ENCODE assay signal across 8 cellular contexts in genomic region chr22:20429254-20430100, GRCh38. TPM values are rescaled to one million over a fixed set of nuclear protein-coding genes. Genes with fewer than 3 reads are reported as not detected.
DNase-seq lines count a peak whose midpoint lies in the region; ATAC-seq and TF ChIP-seq lines count a peak whose summit lies in the region.

No MANE protein-coding gene starts in this region.

- ATAC-seq in WTC11, result peak; percentile 38

- CTCF ChIA-PET in WTC11 (lab: Charles Lee), result interaction anchor here (0.6 to 3.3 kb wide), 17 partner anchors 9 to 699 kb away, joined by 3 to 44 read pairs (median 4); no protein-coding TSS in a partner anchor

- H3K27me3 Mint-ChIP-seq in WTC11 (ENCODE audit: low read depth) (peaks cover 46% of the 10 kb centered on the region), brain (peaks cover 24% of the 10 kb centered on the region), HFFc6 (ENCODE audit: insufficient read depth) (peaks cover 10% of the 10 kb centered on the region)

- DNase-seq in NCI-H345 (lab: John Stamatoyannopoulos, UW), result peak; percentile 52
- DNase-seq in NCI-H345 treated with DMSO at 0.1 percent for 48 hours (lab: John Stamatoyannopoulos, UW; ENCODE audit: unreplicated experiment), result no peak
- DNase-seq in WTC11 (ENCODE audit: low spot score), result peak; percentile 84
- peak; percentile 62 for DNase-seq in mucosa of gallbladder (ENCODE audit: low spot score)
- DNase-seq in stimulated activated naive CD4-positive, alpha-beta T cell (lab: John Stamatoyannopoulos, UW), result peak; percentile 53 to 90 (median 80)
- no peak for DNase-seq in T1000 (lab: John Stamatoyannopoulos, UW)
- no peak for DNase-seq in HFFc6

- H3K4me1 Mint-ChIP-seq in WTC11 (peaks cover 14% of the 10 kb centered on the region), brain (peaks cover 23% of the 10 kb centered on the region), HFFc6 (ENCODE audit: low read depth) (peaks cover 7% of the 10 kb centered on the region)

- H3K4me3 Mint-ChIP-seq in WTC11 (peak overlapping the region; percentile 63), brain (peak overlapping the region in 3 of 5 experiments; percentile 59 to 80 (median 60)), HFFc6 (no peak overlapping the region)

- no peaks in the 10 kb centered on the region for H3K9me3 Mint-ChIP-seq in WTC11
- peaks cover 0 to 1% (median 0%) of the 10 kb centered on the region in 5 experiments for H3K9me3 Mint-ChIP-seq in brain
- no peaks in the 10 kb centered on the region for H3K9me3 Mint-ChIP-seq in HFFc6

- POLR2A ChIA-PET in WTC11 (lab: Charles Lee), result no interaction called here

- H3K36me3 Mint-ChIP-seq in WTC11 (peaks cover 9% of the 10 kb centered on the region), brain (peaks cover 18% of the 10 kb centered on the region), HFFc6 (ENCODE audit: low read depth) (peaks cover 11% of the 10 kb centered on the region; the same call in 1 of the 2 replicates)

- TF ChIP-seq CTCF in WTC11 (IDR thresholded peaks at IDR 0.05) (no peak), brain (conservative IDR thresholded peaks at IDR 0.05) (no peak), HFFc6 (IDR thresholded peaks at IDR 0.05) (no peak)

- no peak overlapping the region for H3K27ac Mint-ChIP-seq in WTC11
- no peak overlapping the region for H3K27ac Mint-ChIP-seq in brain
- H3K27ac Mint-ChIP-seq in HFFc6, result no peak overlapping the region

TF ChIP-seq in WTC11, 78 proteins besides CTCF, POLR2A, EP300 and RAD21:
- TF ChIP-seq USF1 (CRISPR knock-in tag; IDR thresholded peaks at IDR 0.05) (no peak), SP1 (CRISPR knock-in tag; conservative IDR thresholded peaks at IDR 0.05) (peak; percentile 15; the same call in 1 of the 2 replicates)

RNA-seq across cellular contexts. Expression of gene SCARF2, which starts 8.1 kb away (rescaled TPM):
- total RNA-seq in WTC11 (2021), result 17.4 to 26.3 TPM (median 17.5 TPM) in 3 replicates
- 1.9 TPM for polyA plus RNA-seq in brain (ENCODE audit: insufficient read depth, low read depth, low replicate concordance)
- 17.6 TPM for total RNA-seq in mucosa of gallbladder
- total RNA-seq in HFFc6 (2021; fragmentation: NEBNext Ultra II Directional; extraction: Animal tissue kit (Norgen Biotek cat#: 25700)), result 10 to 100 TPM; 65.1 to 92.3 (median 68.9) TPM

RNA-seq across cellular contexts. Expression of gene ZNF74, which starts 35.5 kb away (rescaled TPM):
- total RNA-seq in WTC11 (2021) (56.5 to 62.8 TPM (median 61.7 TPM) in 3 replicates), mucosa of gallbladder (14.1 TPM)
- polyA plus RNA-seq in brain (ENCODE audit: insufficient read depth, low read depth, low replicate concordance), result 19.6 TPM
- total RNA-seq in HFFc6 (2021; fragmentation: NEBNext Ultra II Directional; extraction: Animal tissue kit (Norgen Biotek cat#: 25700)), result 1 to 10 TPM; 5.1 to 8.1 (median 6.2) TPM

Comparison
In these comparisons a context has a peak if more than half of its experiments do, and no peak if none do; other contexts are left out.
1. DNase-seq: peak in NCI-H345 (single experiment), WTC11 (single experiment), mucosa of gallbladder (single experiment) and stimulated activated naive CD4-positive, alpha-beta T cell (6 of 6); none in NCI-H345 treated with DMSO at 0.1 percent for 48 hours (single experiment), T1000 (single experiment) and HFFc6 (single experiment).